16 cellular contexts compared by ENCODE assay signal in genomic region chr13:112697756-112698655, GRCh38. TPM values are rescaled to one million over a fixed set of nuclear protein-coding genes. Genes with fewer than 3 reads are reported as not detected.
A peak's percentile ranks its signal among the peaks of the same experiment; 100 is the strongest.
DNase-seq lines count a peak whose midpoint lies in the region; ATAC-seq, FAIRE-seq and TF ChIP-seq lines count a peak whose summit lies in the region.
"Had no signal": no experiment of that assay in that cellular context is flagged by ENCODE, and none has a peak within 500 bp of the region (broad histone marks: within the 10 kb centered on the region; RNA-seq: fewer than 3 reads in every experiment).

No MANE protein-coding gene starts in this region.

- CTCF ChIA-PET in WTC11 (lab: Charles Lee): no interaction called here

- no peak for TF ChIP-seq CTCF in WTC11 (IDR thresholded peaks at IDR 0.05)

- no peak overlapping the region for H3K4me3 Mint-ChIP-seq in WTC11
- H3K4me3 Mint-ChIP-seq: activated CD4-positive, alpha-beta T cell treated with anti-CD3 and anti-CD28 coated beads, Interleukin-2, amount 10 ng/mL, durations not matched to agents 7 days and 5 days; activated T-cell treated with anti-CD3 and anti-CD28 coated beads, Interleukin-2, amount 50 U/mL, for 72 hours; dendritic cell treated with granulocyte-macrophage colony-stimulating factor and Interleukin-4, amounts not matched to agents 40 ng/mL and 50 ng/mL, for 4 days; T-helper 1 cell treated with Interleukin-12 subunit alpha and Interleukin-12 subunit beta and Interleukin-4 antibody, amounts not matched to agents 30 μg/mL and 1 μg/mL, for 36 hours had no signal

- FAIRE-seq in small intestine (lab: Jason Lieb, UNC): no peak

- no peaks in the 10 kb centered on the region for H3K27me3 ChIP-seq in small intestine (ENCODE audit: control insufficient read depth in 2 of 2, insufficient read depth in 2 of 2, low read length in 2 of 2)
- H3K27me3 ChIP-seq: esophagus muscularis mucosa, suprapubic skin had no signal

- no peaks in the 10 kb centered on the region for H3K9me3 Mint-ChIP-seq in WTC11
- H3K9me3 Mint-ChIP-seq: activated CD4-positive, alpha-beta T cell treated with anti-CD3 and anti-CD28 coated beads, Interleukin-2, amount 10 ng/mL, durations not matched to agents 7 days and 5 days; activated T-cell treated with anti-CD3 and anti-CD28 coated beads, Interleukin-2, amount 50 U/mL, for 72 hours; dendritic cell treated with granulocyte-macrophage colony-stimulating factor and Interleukin-4, amounts not matched to agents 40 ng/mL and 50 ng/mL, for 4 days; T-helper 1 cell treated with Interleukin-12 subunit alpha and Interleukin-12 subunit beta and Interleukin-4 antibody, amounts not matched to agents 30 μg/mL and 1 μg/mL, for 36 hours had no signal

- WGBS in small intestine, 3 donors: 54 to 74% (median 64%) methylated on average over 19 of the region's 19 CpGs

- no peak overlapping the region for H3K4me3 ChIP-seq in small intestine (ENCODE audit: low read depth in 1 of 2, low read length in 2 of 2)
- H3K4me3 ChIP-seq: esophagus muscularis mucosa, suprapubic skin had no signal

- POLR2A ChIA-PET in WTC11 (lab: Charles Lee): interaction anchor here (0.6 kb wide), 1 partner anchor 35 kb away, joined by 3 read pairs; no protein-coding TSS in a partner anchor

- no peak for ATAC-seq in WTC11
- ATAC-seq in left lobe of liver: peak; percentile 82
- no peak for ATAC-seq in HG03159 (IDR thresholded peaks at IDR 0.05; ENCODE audit: unreplicated experiment)
- ATAC-seq: activated T-cell treated with anti-CD3 and anti-CD28 coated beads, Interleukin-2, amount 50 U/mL, for 72 hours had no signal

- H3K27ac Mint-ChIP-seq in WTC11: peak overlapping the region; percentile 62
- H3K27ac Mint-ChIP-seq: activated CD4-positive, alpha-beta T cell treated with anti-CD3 and anti-CD28 coated beads, Interleukin-2, amount 10 ng/mL, durations not matched to agents 7 days and 5 days; activated T-cell treated with anti-CD3 and anti-CD28 coated beads, Interleukin-2, amount 50 U/mL, for 72 hours; dendritic cell treated with granulocyte-macrophage colony-stimulating factor and Interleukin-4, amounts not matched to agents 40 ng/mL and 50 ng/mL, for 4 days; T-helper 1 cell treated with Interleukin-12 subunit alpha and Interleukin-12 subunit beta and Interleukin-4 antibody, amounts not matched to agents 30 μg/mL and 1 μg/mL, for 36 hours had no signal

- no peaks in the 10 kb centered on the region; the same call in 1 of the 2 replicates for H3K36me3 Mint-ChIP-seq in WTC11

- no peaks in the 10 kb centered on the region for H3K27me3 Mint-ChIP-seq in WTC11 (ENCODE audit: low read depth)
- H3K27me3 Mint-ChIP-seq: activated CD4-positive, alpha-beta T cell treated with anti-CD3 and anti-CD28 coated beads, Interleukin-2, amount 10 ng/mL, durations not matched to agents 7 days and 5 days; dendritic cell treated with granulocyte-macrophage colony-stimulating factor and Interleukin-4, amounts not matched to agents 40 ng/mL and 50 ng/mL, for 4 days had no signal

- H3K4me1 ChIP-seq in small intestine (ENCODE audit: control insufficient read depth in 2 of 2, insufficient read depth in 1 of 2, low read depth in 1 of 2, low read length in 1 of 2): peaks cover 0 to 2% of the 10 kb centered on the region in 2 donors

- DNase-seq in GM04504 (ENCODE audit: low read depth) (peak; percentile 14), WTC11 (ENCODE audit: low spot score) (peak; percentile 10), left lobe of liver (ENCODE audit: low spot score) (peak; percentile 60), small intestine (peak; percentile 66), OCI-M1 (lab: John Stamatoyannopoulos, UW) (no peak), cerebellar nuclear complex (lab: John Stamatoyannopoulos, UW) (no peak)
- DNase-seq: activated CD4-positive, alpha-beta T cell treated with anti-CD3 and anti-CD28 coated beads, Interleukin-2, amount 10 ng/mL, durations not matched to agents 7 days and 5 days; activated T-cell treated with anti-CD3 and anti-CD28 coated beads, Interleukin-2, amount 50 U/mL, for 72 hours; midbrain; NCI-H187; NCI-H774 had no signal

- H3K9me3 ChIP-seq in small intestine (ENCODE audit: control insufficient read depth, low read depth): no peaks in the 10 kb centered on the region
- H3K9me3 ChIP-seq: esophagus muscularis mucosa, suprapubic skin had no signal

- peaks cover 0 to 2% of the 10 kb centered on the region in 2 donors for H3K36me3 ChIP-seq in small intestine (ENCODE audit: control insufficient read depth in 2 of 2, insufficient read depth in 2 of 2, low read length in 2 of 2)
- H3K36me3 ChIP-seq: esophagus muscularis mucosa, suprapubic skin had no signal

- no peak overlapping the region for H3K27ac ChIP-seq in small intestine (ENCODE audit: low read depth in 1 of 2, low read length in 1 of 2)
- H3K27ac ChIP-seq: esophagus muscularis mucosa, suprapubic skin had no signal

- H3K4me1 Mint-ChIP-seq in WTC11: peaks cover 69% of the 10 kb centered on the region

TF ChIP-seq in WTC11, 78 proteins besides CTCF, POLR2A, EP300 and RAD21 (continues in another document):
- no peak for TF ChIP-seq ZNF512 (CRISPR knock-in tag; IDR thresholded peaks at IDR 0.05; ENCODE audit: borderline replicate concordance)
- TF ChIP-seq FOXP1 (CRISPR knock-in tag; IDR thresholded peaks at IDR 0.05; ENCODE audit: borderline replicate concordance): no peak
- TF ChIP-seq HMGXB4 (CRISPR knock-in tag; IDR thresholded peaks at IDR 0.05): no peak
- no peak for TF ChIP-seq ATF2 (CRISPR knock-in tag; IDR thresholded peaks at IDR 0.05; ENCODE audit: borderline replicate concordance, low read depth)
- TF ChIP-seq GABPB1 (CRISPR knock-in tag; IDR thresholded peaks at IDR 0.05): no peak
- TF ChIP-seq TEAD4 (CRISPR knock-in tag; IDR thresholded peaks at IDR 0.05): no peak
- no peak for TF ChIP-seq OVOL2 (CRISPR knock-in tag; IDR thresholded peaks at IDR 0.05; ENCODE audit: borderline replicate concordance)
- TF ChIP-seq IRF1 (CRISPR knock-in tag; IDR thresholded peaks at IDR 0.05): no peak
- no peak for TF ChIP-seq PREB (CRISPR knock-in tag; IDR thresholded peaks at IDR 0.05; ENCODE audit: borderline replicate concordance)
- no peak for TF ChIP-seq ZNF263 (CRISPR knock-in tag; IDR thresholded peaks at IDR 0.05; ENCODE audit: low read depth)
- no peak for TF ChIP-seq ESRRA (CRISPR knock-in tag; IDR thresholded peaks at IDR 0.05; ENCODE audit: borderline replicate concordance)
- TF ChIP-seq GTF2I (CRISPR knock-in tag; conservative IDR thresholded peaks at IDR 0.05): no peak

RNA-seq across cellular contexts. Expression of gene ATP11A, which starts 8.2 kb away (rescaled TPM):
- total RNA-seq in WTC11 (2021) (100 to 133 TPM (median 126 TPM) in 3 replicates), left lobe of liver (36.0 TPM)
- 10 to 100 TPM in 1 of 3 donors, 1 to 10 TPM in 2; 3.2 to 15.1 (median 4.0) TPM for polyA plus RNA-seq in small intestine

Comparison
In these comparisons a context has a peak if more than half of its experiments do, and no peak if none do; other contexts are left out.
1. DNase-seq: peak in GM04504 (single experiment), WTC11 (single experiment), left lobe of liver (single experiment) and small intestine (single experiment); none in OCI-M1 (single experiment) and cerebellar nuclear complex (0 of 2).